Comparison of ENCODE assay signal across 27 cellular contexts in the genomic region with DNA sequence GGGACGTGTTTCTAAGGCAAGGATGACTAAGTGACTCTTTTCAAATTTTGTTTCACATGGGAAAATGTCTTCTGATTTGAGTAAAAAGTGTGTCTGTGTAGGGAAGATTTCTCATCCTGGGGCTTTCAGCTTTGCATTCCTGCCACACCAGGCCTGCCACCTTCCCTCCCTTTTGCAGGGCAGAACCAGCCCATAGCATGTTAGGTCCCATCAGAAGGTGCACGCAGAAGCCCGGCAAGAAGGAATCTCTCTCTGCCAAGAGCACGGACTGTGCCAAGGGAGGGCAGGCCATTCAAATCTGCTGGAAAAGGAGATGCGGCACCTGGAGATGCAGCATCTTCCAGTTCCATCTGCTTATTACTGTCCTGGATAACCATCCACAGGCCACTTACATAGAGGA.
"Had no signal": no experiment of that assay in that cellular context is flagged by ENCODE, and none has a peak within 500 bp of the region (broad histone marks: within the 10 kb centered on the region; RNA-seq: fewer than 3 reads in every experiment).

No MANE protein-coding gene starts in this region.

- H3K36me3 ChIP-seq: neutrophil, pancreas, prostate gland, right atrium auricular region, right lobe of liver, sigmoid colon, stomach, tibial artery, transverse colon, upper lobe of right lung, uterus had no signal

- H3K9me3 ChIP-seq: pancreas, prostate gland, right atrium auricular region, right lobe of liver, stomach, tibial artery, transverse colon, upper lobe of right lung, uterus had no signal

- H3K27me3 ChIP-seq: neutrophil, pancreas, right atrium auricular region, right lobe of liver, sigmoid colon, stomach, tibial artery, transverse colon, upper lobe of right lung, uterus had no signal

- H3K4me1 ChIP-seq: pancreas, prostate gland, right lobe of liver, sigmoid colon, stomach, tibial artery, transverse colon, upper lobe of right lung, uterus had no signal

- H3K9me3 Mint-ChIP-seq: stimulated activated naive CD8-positive, alpha-beta T cell treated with anti-CD3 and anti-CD28 coated beads, Interleukin-15, Interleukin-2, amounts not matched to agents 100 ng/mL and 50 ng/mL, for 24 hours; type B pancreatic cell had no signal

- H3K4me3 Mint-ChIP-seq: naive thymus-derived CD8-positive, alpha-beta T cell; natural killer cell treated with Interleukin-12 subunit alpha and Interleukin-12 subunit beta and Interleukin-15 and Interleukin-18, amount 100 ng/mL, for 72 hours; nephron progenitor cell; neural crest cell; stimulated activated effector memory CD8-positive, alpha-beta T cell treated with anti-CD3 and anti-CD28 coated beads, Interleukin-12 subunit alpha, Interleukin-12 subunit beta, amount 100 ng/mL, for 72 hours; stimulated activated naive B cell treated with anti-CD40 and anti-IgM and Interleukin-4, amounts not matched to agents 10 μg/mL and 1 μg/mL and 100 μg/mL, for 72 hours; stimulated activated naive CD8-positive, alpha-beta T cell treated with anti-CD3 and anti-CD28 coated beads, Interleukin-15, Interleukin-2, amounts not matched to agents 100 ng/mL and 50 ng/mL, for 24 hours; type B pancreatic cell had no signal

- H3K27ac Mint-ChIP-seq: naive thymus-derived CD8-positive, alpha-beta T cell; natural killer cell treated with Interleukin-12 subunit alpha and Interleukin-12 subunit beta and Interleukin-15 and Interleukin-18, amount 100 ng/mL, for 72 hours; nephron progenitor cell; stimulated activated effector memory CD8-positive, alpha-beta T cell treated with anti-CD3 and anti-CD28 coated beads, Interleukin-12 subunit alpha, Interleukin-12 subunit beta, amount 100 ng/mL, for 72 hours; stimulated activated naive B cell treated with anti-CD40 and anti-IgM and Interleukin-4, amounts not matched to agents 10 μg/mL and 1 μg/mL and 100 μg/mL, for 72 hours; stimulated activated naive CD8-positive, alpha-beta T cell treated with anti-CD3 and anti-CD28 coated beads, Interleukin-15, Interleukin-2, amounts not matched to agents 100 ng/mL and 50 ng/mL, for 24 hours; type B pancreatic cell had no signal

- H3K4me1 Mint-ChIP-seq: naive thymus-derived CD8-positive, alpha-beta T cell; nephron progenitor cell; neural crest cell; stimulated activated effector memory CD8-positive, alpha-beta T cell treated with anti-CD3 and anti-CD28 coated beads, Interleukin-12 subunit alpha, Interleukin-12 subunit beta, amount 100 ng/mL, for 72 hours; stimulated activated naive B cell treated with anti-CD40 and anti-IgM and Interleukin-4, amounts not matched to agents 10 μg/mL and 1 μg/mL and 100 μg/mL, for 72 hours had no signal

- DNase-seq: naive thymus-derived CD8-positive, alpha-beta T cell; nephron progenitor cell; nucleus accumbens; pancreas; retina; right lobe of liver; sigmoid colon; small intestine; stimulated activated CD4-positive, alpha-beta T cell treated with anti-CD3 and anti-CD28 coated beads, Interleukin-15, amount 100 ng/mL, for 24 hours; stimulated activated CD4-positive, alpha-beta T cell treated with anti-CD3 and anti-CD28 coated beads, Interleukin-2, amount 100 ng/mL, for 24 hours; stimulated activated CD4-positive, alpha-beta T cell treated with anti-CD3 and anti-CD28 coated beads, Interleukin-2, amount 100 ng/mL, for 48 hours; stimulated activated CD4-positive, alpha-beta T cell treated with anti-CD3 and anti-CD28 coated beads, Interleukin-4, amount 100 ng/mL, for 24 hours; stimulated activated naive B cell treated with anti-CD40 and anti-IgM and Interleukin-4, amounts not matched to agents 10 μg/mL and 1 μg/mL and 100 μg/mL, for 72 hours; stimulated activated naive CD4-positive, alpha-beta T cell treated with Interleukin-2 at 50 U/mL for 16 hours; stomach; tibial artery; transverse colon; upper lobe of right lung; uterus had no signal

- H3K36me3 Mint-ChIP-seq: natural killer cell treated with Interleukin-12 subunit alpha and Interleukin-12 subunit beta and Interleukin-15 and Interleukin-18, amount 100 ng/mL, for 72 hours; stimulated activated effector memory CD8-positive, alpha-beta T cell treated with anti-CD3 and anti-CD28 coated beads, Interleukin-12 subunit alpha, Interleukin-12 subunit beta, amount 100 ng/mL, for 72 hours; stimulated activated naive B cell treated with anti-CD40 and anti-IgM and Interleukin-4, amounts not matched to agents 10 μg/mL and 1 μg/mL and 100 μg/mL, for 72 hours; type B pancreatic cell had no signal

- H3K27me3 Mint-ChIP-seq: type B pancreatic cell had no signal

- H3K4me3 ChIP-seq: pancreas, prostate gland, right atrium auricular region, right lobe of liver, sigmoid colon, stomach, tibial artery, transverse colon, upper lobe of right lung, uterus had no signal

- H3K27ac ChIP-seq: neutrophil, pancreas, prostate gland, right lobe of liver, sigmoid colon, stomach, tibial artery, transverse colon, upper lobe of right lung, uterus had no signal

- ATAC-seq: naive thymus-derived CD8-positive, alpha-beta T cell; natural killer cell treated with Interleukin-12 subunit alpha and Interleukin-12 subunit beta and Interleukin-15 and Interleukin-18, amount 100 ng/mL, for 72 hours; pancreas; right lobe of liver; stimulated activated effector memory CD8-positive, alpha-beta T cell treated with anti-CD3 and anti-CD28 coated beads, Interleukin-12 subunit alpha, Interleukin-12 subunit beta, amount 100 ng/mL, for 72 hours; stimulated activated naive B cell treated with anti-CD40 and anti-IgM and Interleukin-4, amounts not matched to agents 10 μg/mL and 1 μg/mL and 100 μg/mL, for 72 hours; upper lobe of right lung had no signal
